7 cellular contexts compared by ENCODE assay signal in genomic region chr1:120805452-120805851, GRCh38.
A peak's percentile ranks its signal among the peaks of the same experiment; 100 is the strongest.
DNase-seq lines count a peak whose midpoint lies in the region; ATAC-seq and TF ChIP-seq lines count a peak whose summit lies in the region.
"Not testable (repeated sequence)": the region's sequence is repeated elsewhere in the genome, so short reads cannot be mapped to it uniquely, and the experiment has no call there.

No MANE protein-coding gene starts in this region.

- CTCF ChIA-PET in activated CD4-positive, alpha-beta T cell treated with anti-CD3 and anti-CD28 coated beads, Interleukin-2, amount 10 ng/mL, durations not matched to agents 7 days and 5 days (lab: Charles Lee); activated naive CD4-positive, alpha-beta T cell treated with anti-CD3 and anti-CD28 coated beads for 36 hours (lab: Charles Lee): not testable (repeated sequence)

- H3K4me1 ChIP-seq in mesendoderm (ENCODE audit: control insufficient read depth, low read depth, low read length): not testable (repeated sequence)

- H3K4me3 Mint-ChIP-seq in activated CD4-positive, alpha-beta T cell treated with anti-CD3 and anti-CD28 coated beads, Interleukin-2, amount 10 ng/mL, durations not matched to agents 7 days and 5 days; activated naive CD4-positive, alpha-beta T cell treated with anti-CD3 and anti-CD28 coated beads for 36 hours: not testable (repeated sequence)

- H3K27ac ChIP-seq in mesendoderm (ENCODE audit: low read depth, low read length): not testable (repeated sequence)

- not testable (repeated sequence) for H4K5ac ChIP-seq in mesendoderm (ENCODE audit: low read length)

- H3K27me3 ChIP-seq in mesendoderm (ENCODE audit: insufficient read depth, low read length, poor library complexity): not testable (repeated sequence)

- not testable (repeated sequence) for H3K36me3 Mint-ChIP-seq in activated CD4-positive, alpha-beta T cell treated with anti-CD3 and anti-CD28 coated beads, Interleukin-2, amount 10 ng/mL, durations not matched to agents 7 days and 5 days (ENCODE audit: low read depth); activated naive CD4-positive, alpha-beta T cell treated with anti-CD3 and anti-CD28 coated beads for 36 hours (ENCODE audit: low read depth)

- H2BK15ac ChIP-seq in mesendoderm (replicated peaks; ENCODE audit: low read depth): not testable (repeated sequence)

- not testable (repeated sequence) for H2AK5ac ChIP-seq in mesendoderm (ENCODE audit: low read length)

- not testable (repeated sequence) for H4K8ac ChIP-seq in mesendoderm (ENCODE audit: low read depth, low read length)

- not testable (repeated sequence) for H3K56ac ChIP-seq in mesendoderm (ENCODE audit: low read length)

- not testable (repeated sequence) for H3K4me3 ChIP-seq in mesendoderm (ENCODE audit: low read length)

- H3K4ac ChIP-seq in mesendoderm (ENCODE audit: low read depth, low read length): not testable (repeated sequence)

- intact Hi-C loops in activated naive CD4-positive, alpha-beta T cell treated with anti-CD3 and anti-CD28 coated beads for 36 hours (cut with micrococcal nuclease); left cardiac atrium (cut with DNase I): not testable (repeated sequence)

- POLR2A ChIA-PET in activated CD4-positive, alpha-beta T cell treated with anti-CD3 and anti-CD28 coated beads, Interleukin-2, amount 10 ng/mL, durations not matched to agents 7 days and 5 days (lab: Charles Lee): not testable (repeated sequence)

- H3K4me2 ChIP-seq in mesendoderm (ENCODE audit: low read length): not testable (repeated sequence)

- H2BK5ac ChIP-seq in mesendoderm (ENCODE audit: low read length): not testable (repeated sequence)

- ATAC-seq in left cardiac atrium: not testable (repeated sequence)

- DNase-seq in GM10266 (ENCODE audit: extremely low spot score): not testable (repeated sequence)
- DNase-seq in NCI-H226: peak; percentile 1
- DNase-seq in activated CD4-positive, alpha-beta T cell treated with anti-CD3 and anti-CD28 coated beads, Interleukin-2, amount 10 ng/mL, durations not matched to agents 7 days and 5 days: peak; percentile 5
- DNase-seq in activated naive CD4-positive, alpha-beta T cell treated with anti-CD3 and anti-CD28 coated beads for 36 hours: peak; percentile 39
- peak; percentile 0 for DNase-seq in cerebellar cortex (ENCODE audit: low spot score)
- peak; percentile 12 for DNase-seq in left cardiac atrium
- DNase-seq in mesendoderm: peak; percentile 23

- TF ChIP-seq CTCF in GM10266 (IDR thresholded peaks at IDR 0.05; ENCODE audit: control insufficient read depth, insufficient read depth, low read depth, missing control alignments): peak; percentile 4

- WGBS in mesendoderm (ENCODE audit: extremely low coverage, insufficient coverage, low lambda C conversion rate): no CpG with 5 or more reads among the region's 7 CpGs

- H3K23ac ChIP-seq in mesendoderm (ENCODE audit: low read length): not testable (repeated sequence)

- H3K79me2 ChIP-seq in mesendoderm (ENCODE audit: control insufficient read depth, insufficient read depth, low read length): not testable (repeated sequence)

- H3K36me3 ChIP-seq in mesendoderm (ENCODE audit: control insufficient read depth, insufficient read depth, low read length): not testable (repeated sequence)

- not testable (repeated sequence) for H3K79me1 ChIP-seq in mesendoderm (ENCODE audit: low read length)

- H3K27ac Mint-ChIP-seq in activated CD4-positive, alpha-beta T cell treated with anti-CD3 and anti-CD28 coated beads, Interleukin-2, amount 10 ng/mL, durations not matched to agents 7 days and 5 days; activated naive CD4-positive, alpha-beta T cell treated with anti-CD3 and anti-CD28 coated beads for 36 hours: not testable (repeated sequence)

- not testable (repeated sequence) for H3K4me1 Mint-ChIP-seq in activated CD4-positive, alpha-beta T cell treated with anti-CD3 and anti-CD28 coated beads, Interleukin-2, amount 10 ng/mL, durations not matched to agents 7 days and 5 days
- H3K4me1 Mint-ChIP-seq in activated naive CD4-positive, alpha-beta T cell treated with anti-CD3 and anti-CD28 coated beads for 36 hours (ENCODE audit: low read depth): peaks cover 12% of the 10 kb centered on the region

- H3K9me3 Mint-ChIP-seq in activated CD4-positive, alpha-beta T cell treated with anti-CD3 and anti-CD28 coated beads, Interleukin-2, amount 10 ng/mL, durations not matched to agents 7 days and 5 days; activated naive CD4-positive, alpha-beta T cell treated with anti-CD3 and anti-CD28 coated beads for 36 hours: not testable (repeated sequence)

- H3K9ac ChIP-seq in mesendoderm (ENCODE audit: low read length): not testable (repeated sequence)

- H3K18ac ChIP-seq in mesendoderm (ENCODE audit: low read length): not testable (repeated sequence)

- not testable (repeated sequence) for H3K27me3 Mint-ChIP-seq in activated CD4-positive, alpha-beta T cell treated with anti-CD3 and anti-CD28 coated beads, Interleukin-2, amount 10 ng/mL, durations not matched to agents 7 days and 5 days; activated naive CD4-positive, alpha-beta T cell treated with anti-CD3 and anti-CD28 coated beads for 36 hours (ENCODE audit: low read depth)

- not testable (repeated sequence) for H2BK120ac ChIP-seq in mesendoderm (ENCODE audit: low read depth, low read length)
